Comparison of ENCODE assay signal across 10 cellular contexts in the genomic region with DNA sequence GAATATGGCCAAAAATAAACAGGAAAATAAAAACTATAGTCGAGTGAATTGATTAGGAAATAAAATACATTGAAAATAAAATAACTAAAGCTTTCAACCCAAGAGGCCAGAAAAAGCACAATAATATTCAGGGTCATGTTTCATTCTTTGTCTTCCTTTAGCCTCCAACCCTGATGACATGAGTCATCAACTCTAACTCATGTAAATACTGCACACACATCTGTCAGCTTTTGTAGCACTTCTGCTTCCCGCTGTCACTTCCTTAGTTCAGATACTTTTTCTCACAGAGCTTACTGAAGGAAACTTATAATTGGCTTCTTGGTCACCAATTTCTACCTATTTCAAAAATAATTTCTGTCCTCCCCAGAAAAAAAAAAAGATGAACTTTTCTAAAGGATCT.
DNase-seq lines count a peak whose midpoint lies in the region; ATAC-seq and TF ChIP-seq lines count a peak whose summit lies in the region.
"Had no signal": no experiment of that assay in that cellular context is flagged by ENCODE, and none has a peak within 500 bp of the region (broad histone marks: within the 10 kb centered on the region; RNA-seq: fewer than 3 reads in every experiment).

No MANE protein-coding gene starts in this region.

- intact Hi-C loops in heart right ventricle (cut with DNase I) (no loop called here), left ventricle myocardium inferior (cut with micrococcal nuclease) (no loop called here), lower lobe of right lung (cut with DNase I) (no loop called here), posterior vena cava (cut with DNase I) (no loop called here)

- DNase-seq in heart right ventricle (no peak), left ventricle myocardium inferior (no peak), RPMI8226 (peak; percentile 51), lower lobe of right lung (no peak), posterior vena cava (ENCODE audit: low spot score) (no peak)
- DNase-seq in stimulated activated CD4-positive, alpha-beta T cell treated with anti-CD3 and anti-CD28 coated beads, Interleukin-2, amount 100 ng/mL, for 48 hours: no peak
- no peak for DNase-seq in stimulated activated CD4-positive, alpha-beta T cell treated with anti-CD3 and anti-CD28 coated beads, Interleukin-15, amount 100 ng/mL, for 24 hours
- DNase-seq: CD4-positive, CD25-positive, alpha-beta regulatory T cell; left cardiac atrium had no signal

- H3K9me3 ChIP-seq in heart right ventricle: peaks cover 0 to 3% (median 0%) of the 10 kb centered on the region in 11 donors
- H3K9me3 ChIP-seq in left ventricle myocardium inferior (replicated peaks): no peaks in the 10 kb centered on the region
- no peaks in the 10 kb centered on the region for H3K9me3 ChIP-seq in lower lobe of right lung

- H3K36me3 ChIP-seq in heart right ventricle (no peaks in the 10 kb centered on the region), left ventricle myocardium inferior (no peaks in the 10 kb centered on the region), lower lobe of right lung (no peaks in the 10 kb centered on the region)

- ATAC-seq in heart right ventricle (peak in 5 of 8 donors; percentile 42 to 70 (median 58)), HG03354 (IDR thresholded peaks at IDR 0.05; ENCODE audit: poor library complexity, severe bottlenecking, unreplicated experiment) (peak; percentile 96), lower lobe of right lung (peak; percentile 66 to 78)

- H3K27me3 ChIP-seq in heart right ventricle (no peaks in the 10 kb centered on the region), left ventricle myocardium inferior (ENCODE audit: low read depth) (no peaks in the 10 kb centered on the region), lower lobe of right lung (ENCODE audit: low read depth) (no peaks in the 10 kb centered on the region)

- TF ChIP-seq CTCF in heart right ventricle (IDR thresholded peaks at IDR 0.05): no peak
- no peak for TF ChIP-seq CTCF in left ventricle myocardium inferior (IDR thresholded peaks at IDR 0.05; ENCODE audit: borderline replicate concordance)
- no peak for TF ChIP-seq CTCF in lower lobe of right lung (IDR thresholded peaks at IDR 0.05)

- WGBS in heart right ventricle, 2 donors: 62 to 74% methylated on average over 2 of the region's 2 CpGs

- H3K4me1 ChIP-seq in heart right ventricle (peaks cover 0 to 24% (median 0%) of the 10 kb centered on the region in 9 donors), left ventricle myocardium inferior (no peaks in the 10 kb centered on the region), lower lobe of right lung (no peaks in the 10 kb centered on the region)

- no peak overlapping the region for H3K4me3 ChIP-seq in heart right ventricle
- no peak overlapping the region for H3K4me3 ChIP-seq in left ventricle myocardium inferior
- no peak overlapping the region for H3K4me3 ChIP-seq in lower lobe of right lung

- H3K27ac ChIP-seq in heart right ventricle: peak overlapping the region in 1 of 10 donors; percentile 67
- H3K27ac ChIP-seq in left ventricle myocardium inferior (replicated peaks): no peak overlapping the region
- H3K27ac ChIP-seq in lower lobe of right lung: no peak overlapping the region
